8 cellular contexts compared by ENCODE assay signal in the genomic region with DNA sequence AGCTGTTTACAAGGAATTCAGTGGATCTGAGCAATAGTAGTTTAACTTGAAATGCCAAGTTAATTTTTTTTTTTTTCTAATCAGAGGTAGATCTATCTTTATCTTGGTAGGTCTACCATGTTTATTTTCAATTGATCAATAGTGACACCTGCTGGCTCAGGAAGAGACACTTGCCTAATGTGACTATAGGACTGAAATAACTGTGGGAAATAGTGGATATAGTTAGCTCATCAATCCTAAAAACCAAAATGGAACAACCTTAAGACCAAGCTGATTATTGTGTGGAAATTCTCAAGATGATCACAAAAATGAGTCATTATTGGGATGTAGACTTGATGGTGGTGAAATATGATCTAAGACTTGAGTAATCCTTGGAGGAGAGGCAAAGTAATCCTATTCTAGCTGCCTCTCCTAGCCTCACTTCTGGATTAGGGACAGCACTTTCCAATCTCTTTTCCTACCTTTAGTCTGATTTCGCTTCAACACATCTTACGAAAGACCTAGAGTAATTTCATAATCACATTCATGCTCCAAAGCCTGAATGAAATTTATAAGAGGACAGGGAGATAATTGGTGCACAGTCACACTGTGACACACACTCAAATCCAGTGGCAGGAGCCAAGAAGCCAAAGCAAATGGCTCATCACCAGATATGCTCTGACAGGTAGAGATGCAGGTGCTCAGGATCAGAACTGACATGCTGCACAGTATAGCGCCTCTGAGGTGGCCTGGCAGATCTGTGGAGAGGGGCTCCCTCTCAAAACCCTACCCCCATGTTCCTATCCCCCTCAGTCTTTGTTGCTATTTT.
DNase-seq lines count a peak whose midpoint lies in the region; ATAC-seq and TF ChIP-seq lines count a peak whose summit lies in the region.

No MANE protein-coding gene starts in this region.

- ATAC-seq in GM18498 (IDR thresholded peaks at IDR 0.05; ENCODE audit: unreplicated experiment) (peak; percentile 63), gastroesophageal sphincter (peak; percentile 51), HG03039 (IDR thresholded peaks at IDR 0.05; ENCODE audit: unreplicated experiment) (no peak)

- H3K4me1 ChIP-seq in gastroesophageal sphincter, result no peaks in the 10 kb centered on the region
- no peaks in the 10 kb centered on the region for H3K4me1 ChIP-seq in spleen
- H3K4me1 ChIP-seq in stomach, result no peaks in the 10 kb centered on the region

- H3K9me3 ChIP-seq in gastroesophageal sphincter, result no peaks in the 10 kb centered on the region
- H3K9me3 ChIP-seq in spleen, result no peaks in the 10 kb centered on the region
- no peaks in the 10 kb centered on the region for H3K9me3 ChIP-seq in stomach

- no peak overlapping the region for H3K27ac ChIP-seq in gastroesophageal sphincter
- no peak overlapping the region for H3K27ac ChIP-seq in spleen
- H3K27ac ChIP-seq in stomach, result no peak overlapping the region

- TF ChIP-seq EP300 in Ishikawa (IDR thresholded peaks at IDR 0.05; ENCODE audit: borderline replicate concordance) (no peak), gastroesophageal sphincter (IDR thresholded peaks at IDR 0.05) (no peak), stomach (IDR thresholded peaks at IDR 0.05) (no peak)

- 83 to 96% methylated on average over 2 to 3 of the region's 3 CpGs for WGBS in gastroesophageal sphincter (ENCODE audit: low coverage in 1 of 2), 2 donors
- whole genome bisulfite sequencing in spleen, 5 donors, result 81 to 91% (median 85%) methylated on average over 3 of the region's 3 CpGs
- WGBS in stomach, 5 donors, result 91 to 98% (median 93%) methylated on average over 3 of the region's 3 CpGs

- TF ChIP-seq POLR2A in gastroesophageal sphincter (IDR thresholded peaks at IDR 0.05) (no peak), spleen (IDR thresholded peaks at IDR 0.05) (no peak), stomach (IDR thresholded peaks at IDR 0.05) (no peak)

- DNase-seq in Ammon's horn (ENCODE audit: low spot score), result peak; percentile 52
- DNase-seq in RPMI7951 (ENCODE audit: low read depth), result peak; percentile 51
- no peak for DNase-seq in spleen
- DNase-seq in stomach, result no peak

- H3K4me3 ChIP-seq in gastroesophageal sphincter (no peak overlapping the region), spleen (no peak overlapping the region), stomach (no peak overlapping the region)

- peak in 2 of 4 experiments; percentile 3 to 29 for TF ChIP-seq CTCF in gastroesophageal sphincter (IDR thresholded peaks at IDR 0.05)
- peak in 6 of 11 experiments; percentile 12 to 43 (median 23) for TF ChIP-seq CTCF in spleen (IDR thresholded peaks at IDR 0.05 in 8 of 11, conservative IDR thresholded peaks at IDR 0.05 in 3 of 11)
- TF ChIP-seq CTCF in stomach (IDR thresholded peaks at IDR 0.05), result no peak

- peak; percentile 36 for TF ChIP-seq RAD21 in Ishikawa (IDR thresholded peaks at IDR 0.05; ENCODE audit: low read depth)

- intact Hi-C loops in spleen (cut with DNase I; ENCODE audit: low total_unique reads), result no loop called here
- intact Hi-C loops in stomach (cut with DNase I; ENCODE audit: low total_unique reads), result no loop called here

- H3K27me3 ChIP-seq in gastroesophageal sphincter, result no peaks in the 10 kb centered on the region
- H3K27me3 ChIP-seq in spleen (replicated peaks in 1 of 7), result no peaks in the 10 kb centered on the region
- H3K27me3 ChIP-seq in stomach, result no peaks in the 10 kb centered on the region

- H3K36me3 ChIP-seq in gastroesophageal sphincter, result no peaks in the 10 kb centered on the region
- H3K36me3 ChIP-seq in spleen, result no peaks in the 10 kb centered on the region
- no peaks in the 10 kb centered on the region for H3K36me3 ChIP-seq in stomach

TF ChIP-seq in Ishikawa, 13 proteins besides CTCF, POLR2A, EP300 and RAD21:
- TF ChIP-seq REST (IDR thresholded peaks at IDR 0.05; ENCODE audit: low read depth), result no peak
- TF ChIP-seq YY1 (IDR thresholded peaks at IDR 0.05; ENCODE audit: low read depth), result no peak
- no peak for TF ChIP-seq CEBPB (IDR thresholded peaks at IDR 0.05)
- TF ChIP-seq TCF12 (IDR thresholded peaks at IDR 0.05; ENCODE audit: low read depth), result no peak
- TF ChIP-seq USF1 (IDR thresholded peaks at IDR 0.05), result no peak
- no peak for TF ChIP-seq FOXM1 (IDR thresholded peaks at IDR 0.05; ENCODE audit: borderline replicate concordance, low read depth)
- no peak for TF ChIP-seq ZBTB7A (IDR thresholded peaks at IDR 0.05; ENCODE audit: low read depth)
- no peak for TF ChIP-seq TAF1 (IDR thresholded peaks at IDR 0.05; ENCODE audit: low read depth)
- TF ChIP-seq CREB1 (IDR thresholded peaks at IDR 0.05; ENCODE audit: low read depth), result no peak
- TF ChIP-seq NFIC (IDR thresholded peaks at IDR 0.05), result no peak
- no peak for TF ChIP-seq EGR1 (IDR thresholded peaks at IDR 0.05)
- TF ChIP-seq TEAD4 (IDR thresholded peaks at IDR 0.05), result no peak
- TF ChIP-seq, protein P1, sequence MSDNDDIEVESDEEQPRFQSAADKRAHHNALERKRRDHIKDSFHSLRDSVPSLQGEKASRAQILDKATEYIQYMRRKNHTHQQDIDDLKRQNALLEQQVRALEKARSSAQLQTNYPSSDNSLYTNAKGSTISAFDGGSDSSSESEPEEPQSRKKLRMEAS (IDR thresholded peaks at IDR 0.05), result no peak

Comparison
In these comparisons a context has a peak if more than half of its experiments do, and no peak if none do; other contexts are left out.
1. DNase-seq: peak in Ammon's horn (single experiment) and RPMI7951 (single experiment); none in spleen (single experiment) and stomach (single experiment).
2. CTCF ChIP-seq: peak in spleen (6 of 11); none in stomach (0 of 7).